Comparison of ENCODE assay signal across 18 cellular contexts in the genomic region with DNA sequence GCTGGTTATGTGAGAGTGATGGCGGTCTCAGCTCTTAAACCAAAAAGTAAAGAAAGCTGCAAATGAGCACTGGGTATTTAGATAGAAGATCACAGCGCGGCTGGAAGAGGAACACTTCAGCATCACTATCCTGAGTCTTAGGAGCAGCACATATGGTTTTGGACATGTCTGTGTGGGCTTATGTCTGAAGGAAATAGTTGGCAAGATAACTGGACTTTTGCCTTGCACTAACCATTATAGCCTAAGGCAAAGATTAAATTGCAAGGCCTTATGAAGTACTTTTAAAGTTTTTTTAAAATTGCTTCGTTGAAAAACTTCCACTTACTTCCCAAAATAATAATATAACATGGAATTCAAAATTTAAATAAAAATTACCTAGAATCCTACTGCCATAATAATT.
"Had no signal": no experiment of that assay in that cellular context is flagged by ENCODE, and none has a peak within 500 bp of the region (broad histone marks: within the 10 kb centered on the region; RNA-seq: fewer than 3 reads in every experiment).

No MANE protein-coding gene starts in this region.

- H3K27ac ChIP-seq: gastrocnemius medialis, heart right ventricle, pancreas, tibial nerve, upper lobe of right lung, vagina had no signal

- H3K36me3 Mint-ChIP-seq: naive B cell had no signal

- H3K36me3 ChIP-seq: gastrocnemius medialis, heart right ventricle, pancreas, tibial nerve, upper lobe of right lung, vagina had no signal

- H3K9me3 ChIP-seq: gastrocnemius medialis, pancreas, tibial nerve, upper lobe of right lung, vagina had no signal

- ATAC-seq: gastrocnemius medialis, heart right ventricle, pancreas, right cardiac atrium, upper lobe of right lung had no signal

- H3K4me1 ChIP-seq: gastrocnemius medialis, pancreas, tibial nerve, vagina had no signal

- H3K4me3 ChIP-seq: gastrocnemius medialis, heart right ventricle, pancreas, smooth muscle cell, tibial nerve, upper lobe of right lung, vagina had no signal

- H3K27me3 ChIP-seq: gastrocnemius medialis, upper lobe of right lung, vagina had no signal

- H3K4me2 ChIP-seq: smooth muscle cell had no signal

- H3K27ac Mint-ChIP-seq: endodermal cell, naive B cell, progenitor cell of endocrine pancreas had no signal

- DNase-seq: effector CD4-positive, alpha-beta T cell; endodermal cell; erythroblast; gastrocnemius medialis; heart right ventricle; hypothalamus; mesendoderm; naive B cell; occipital lobe; pancreas; right cardiac atrium; stimulated activated CD4-positive, alpha-beta T cell treated with anti-CD3 and anti-CD28 coated beads, Interleukin-2, amount 100 ng/mL, for 48 hours; stimulated activated naive CD4-positive, alpha-beta T cell treated with Interleukin-2 at 50 U/mL for 16 hours; upper lobe of right lung had no signal
